In genomic region chr6:39224523-39225182, GRCh38 we compare ENCODE assay signal across 18 cellular contexts. TPM values are rescaled to one million over a fixed set of nuclear protein-coding genes. Genes with fewer than 3 reads are reported as not detected.
DNase-seq lines count a peak whose midpoint lies in the region; FAIRE-seq and TF ChIP-seq lines count a peak whose summit lies in the region.
"Had no signal": no experiment of that assay in that cellular context is flagged by ENCODE, and none has a peak within 500 bp of the region (broad histone marks: within the 10 kb centered on the region; RNA-seq: fewer than 3 reads in every experiment).

No MANE protein-coding gene starts in this region.

- peak overlapping the region in 3 of 4 donors; percentile 72 to 94 (median 84) for H3K27ac ChIP-seq in Peyer's patch
- H3K27ac ChIP-seq in stomach: peak overlapping the region in 4 of 5 donors; percentile 25 to 84 (median 70)
- H3K27ac ChIP-seq: KMS-11 had no signal

- peaks cover 0 to 23% (median 0%) of the 10 kb centered on the region in 3 donors for H3K36me3 ChIP-seq in Peyer's patch
- no peaks in the 10 kb centered on the region for H3K36me3 ChIP-seq in stomach

- H3K27ac Mint-ChIP-seq in activated CD4-positive, alpha-beta T cell treated with anti-CD3 and anti-CD28 coated beads, Interleukin-2, amount 10 ng/mL, durations not matched to agents 7 days and 5 days: peak overlapping the region; percentile 51
- no peak overlapping the region for H3K27ac Mint-ChIP-seq in immature natural killer cell

- peaks cover 5% of the 10 kb centered on the region for H3K9me3 Mint-ChIP-seq in activated CD4-positive, alpha-beta T cell treated with anti-CD3 and anti-CD28 coated beads, Interleukin-2, amount 10 ng/mL, durations not matched to agents 7 days and 5 days
- H3K9me3 Mint-ChIP-seq in immature natural killer cell: no peaks in the 10 kb centered on the region

- FAIRE-seq in GM19239 (lab: Jason Lieb, UNC): no peak

- 59 to 70% (median 60%) methylated on average over 5 of the region's 5 CpGs for WGBS in stomach, 5 donors

- TF ChIP-seq CTCF in Peyer's patch (IDR thresholded peaks at IDR 0.05) (no peak), stomach (IDR thresholded peaks at IDR 0.05) (no peak)

- H3K4me3 ChIP-seq in Peyer's patch (peak overlapping the region in 2 of 4 donors; percentile 9 to 26), stomach (no peak overlapping the region)

- intact Hi-C loops in stomach (cut with DNase I; ENCODE audit: low total_unique reads): no loop called here

- TF ChIP-seq EP300 in stomach (IDR thresholded peaks at IDR 0.05): no peak

- H3K4me3 Mint-ChIP-seq in activated CD4-positive, alpha-beta T cell treated with anti-CD3 and anti-CD28 coated beads, Interleukin-2, amount 10 ng/mL, durations not matched to agents 7 days and 5 days: no peak overlapping the region
- no peak overlapping the region for H3K4me3 Mint-ChIP-seq in immature natural killer cell

- CTCF ChIA-PET in activated CD4-positive, alpha-beta T cell treated with anti-CD3 and anti-CD28 coated beads, Interleukin-2, amount 10 ng/mL, durations not matched to agents 7 days and 5 days (lab: Charles Lee): no interaction called here

- POLR2A ChIA-PET in activated CD4-positive, alpha-beta T cell treated with anti-CD3 and anti-CD28 coated beads, Interleukin-2, amount 10 ng/mL, durations not matched to agents 7 days and 5 days (lab: Charles Lee): no interaction called here

- peaks cover 81% of the 10 kb centered on the region for H3K4me1 Mint-ChIP-seq in activated CD4-positive, alpha-beta T cell treated with anti-CD3 and anti-CD28 coated beads, Interleukin-2, amount 10 ng/mL, durations not matched to agents 7 days and 5 days
- H3K4me1 Mint-ChIP-seq in immature natural killer cell: peaks cover 17 to 20% of the 10 kb centered on the region in 2 donors

- TF ChIP-seq POLR2A in Peyer's patch (IDR thresholded peaks at IDR 0.05): peak in 1 of 2 donors; percentile 66
- TF ChIP-seq POLR2A in stomach (IDR thresholded peaks at IDR 0.05): no peak

- H3K4me1 ChIP-seq in Peyer's patch: peaks cover 0 to 79% (median 14%) of the 10 kb centered on the region in 4 donors
- peaks cover 19 to 86% (median 48%) of the 10 kb centered on the region in 4 donors for H3K4me1 ChIP-seq in stomach

- no peak for DNase-seq in activated CD4-positive, alpha-beta T cell treated with anti-CD3 and anti-CD28 coated beads, Interleukin-2, amount 10 ng/mL, durations not matched to agents 7 days and 5 days
- DNase-seq in activated CD4-positive, alpha-beta T cell treated with anti-CD3 and anti-CD28 coated beads for 4 hours: no peak
- peak in 1 of 3 donors; percentile 85 for DNase-seq in Peyer's patch
- DNase-seq in kidney tubule cell (ENCODE audit: low spot score): peak; percentile 50
- no peak for DNase-seq in stomach
- no peak for DNase-seq in NCI-H748 treated with DMSO at 0.1 percent for 48 hours (lab: John Stamatoyannopoulos, UW)
- DNase-seq in immature natural killer cell: no peak
- no peak for DNase-seq in GM19239 (ENCODE audit: insufficient read length, low spot score)
- DNase-seq: amygdala, cortex of kidney, H7, hippocampal formation, left ventricle myocardium superior, NCI-H82, substantia nigra, T-helper 9 cell had no signal

- H3K36me3 Mint-ChIP-seq in activated CD4-positive, alpha-beta T cell treated with anti-CD3 and anti-CD28 coated beads, Interleukin-2, amount 10 ng/mL, durations not matched to agents 7 days and 5 days (ENCODE audit: low read depth): peaks cover 33% of the 10 kb centered on the region
- no peaks in the 10 kb centered on the region for H3K36me3 Mint-ChIP-seq in immature natural killer cell

- no peaks in the 10 kb centered on the region for H3K27me3 ChIP-seq in Peyer's patch
- peaks cover 0 to 42% (median 15%) of the 10 kb centered on the region in 3 donors for H3K27me3 ChIP-seq in stomach

- no peaks in the 10 kb centered on the region for H3K27me3 Mint-ChIP-seq in activated CD4-positive, alpha-beta T cell treated with anti-CD3 and anti-CD28 coated beads, Interleukin-2, amount 10 ng/mL, durations not matched to agents 7 days and 5 days
- H3K27me3 Mint-ChIP-seq in immature natural killer cell (ENCODE audit: low read depth in 3 of 3): peaks cover 0 to 12% (median 2%) of the 10 kb centered on the region in 3 donors

- H3K9me3 ChIP-seq in Peyer's patch (no peaks in the 10 kb centered on the region), stomach (no peaks in the 10 kb centered on the region)

RNA-seq across cellular contexts. Expression of gene KCNK5, which starts 4.6 kb away (rescaled TPM):
- 1 to 10 TPM; 4.2 to 4.8 TPM for total RNA-seq in activated CD4-positive, alpha-beta T cell treated with anti-CD3 and anti-CD28 coated beads, Interleukin-2, amount 10 ng/mL, durations not matched to agents 7 days and 5 days
- total RNA-seq in Peyer's patch (100 to 1,000 TPM in 3 of 4 donors, 10 to 100 TPM in 1; 10.7 to 150 (median 115) TPM), stomach (10 to 100 TPM in 4 of 5 donors, 1 to 10 TPM in 1; 6.7 to 30.7 (median 15.8) TPM)
- polyA plus RNA-seq in stomach (1 to 10 TPM; 4.9 to 6.0 (median 5.3) TPM), immature natural killer cell (under 1 TPM in 1 of 3 donors, not detected in 2; 0.08 TPM)
- polyA plus RNA-seq: AG04450 had no signal
